In the genomic region with DNA sequence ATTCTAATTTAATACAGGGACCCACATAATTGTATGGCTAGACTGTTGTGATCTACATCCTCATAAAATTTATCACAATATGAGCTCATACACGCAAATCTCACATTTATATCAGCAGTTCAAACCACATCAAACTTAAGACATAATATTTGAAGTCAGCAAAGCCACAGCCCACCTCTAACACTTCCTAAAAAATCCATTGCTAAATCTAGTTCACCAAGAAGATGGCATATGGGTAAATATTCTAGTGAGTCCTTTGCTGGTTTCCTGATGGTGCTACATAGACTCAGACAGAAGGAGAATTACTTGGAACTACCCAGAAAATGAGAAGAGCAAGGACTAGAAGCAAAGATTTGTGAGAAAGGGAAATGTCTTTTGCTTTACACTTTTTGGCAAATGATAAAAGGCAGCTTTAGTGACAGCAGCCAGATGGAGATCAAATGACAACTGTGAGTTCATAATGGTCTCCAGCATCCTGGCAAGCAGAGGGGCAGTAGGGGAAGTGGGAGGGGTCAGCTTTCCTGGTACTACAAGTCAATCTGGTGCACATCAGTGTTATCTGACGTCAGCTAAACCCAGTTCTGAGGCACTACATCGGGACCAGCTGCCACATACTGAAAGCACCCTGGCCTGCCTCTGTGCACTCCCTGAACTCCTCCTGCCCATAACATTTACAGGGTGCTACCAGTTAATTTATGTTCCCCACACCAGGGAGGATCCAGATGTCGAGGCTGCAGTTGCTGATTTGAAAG, we compare ENCODE assay signal across 8 cellular contexts. TPM values are rescaled to one million over a fixed set of nuclear protein-coding genes. Genes with fewer than 3 reads are reported as not detected.
DNase-seq lines count a peak whose midpoint lies in the region; ATAC-seq and TF ChIP-seq lines count a peak whose summit lies in the region.

No MANE protein-coding gene starts in this region.

- peak; percentile 56 for ATAC-seq in esophagus mucosa
- no peak for ATAC-seq in GM18517 (IDR thresholded peaks at IDR 0.05; ENCODE audit: unreplicated experiment)

- peak overlapping the region; percentile 57 for H3K27ac ChIP-seq in VCaP

- H3K9me3 Mint-ChIP-seq in progenitor cell of endocrine pancreas (ENCODE audit: low read depth), result no peaks in the 10 kb centered on the region

- TF ChIP-seq CTCF in VCaP (conservative IDR thresholded peaks at IDR 0.05), result no peak
- TF ChIP-seq CTCF in progenitor cell of endocrine pancreas (IDR thresholded peaks at IDR 0.05; ENCODE audit: unreplicated experiment), result no peak

- peaks cover 17% of the 10 kb centered on the region for H3K4me1 Mint-ChIP-seq in progenitor cell of endocrine pancreas (ENCODE audit: low read depth)

- peaks cover 8% of the 10 kb centered on the region for H3K27me3 Mint-ChIP-seq in progenitor cell of endocrine pancreas

- no peak overlapping the region for H3K4me3 Mint-ChIP-seq in progenitor cell of endocrine pancreas (ENCODE audit: low read depth)

- no peaks in the 10 kb centered on the region for H3K36me3 Mint-ChIP-seq in progenitor cell of endocrine pancreas (ENCODE audit: insufficient read depth)

- DNase-seq in Daoy (ENCODE audit: low read depth) (peak; percentile 77), NCI-H1105 treated with DMSO at 0.1 percent for 48 hours (lab: John Stamatoyannopoulos, UW) (peak; percentile 74), retina (peak; percentile 36), midbrain (lab: John Stamatoyannopoulos, UW) (no peak), progenitor cell of endocrine pancreas (ENCODE audit: low spot score, unreplicated experiment) (no peak)

- H3K27ac Mint-ChIP-seq in progenitor cell of endocrine pancreas, result no peak overlapping the region

RNA-seq across cellular contexts. Expression of gene GADD45A, which starts 10.6 kb away (rescaled TPM):
- 81.7 and 82.6 TPM in 2 replicates for total RNA-seq in Daoy (2014; rRNA removed; shearing (Covaris generic))
- total RNA-seq in esophagus mucosa, result 34.5 TPM
- 47.7 and 56.2 TPM in 2 replicates for total RNA-seq in progenitor cell of endocrine pancreas

Comparison
In these comparisons a context has a peak if more than half of its experiments do, and no peak if none do; other contexts are left out.
1. DNase-seq: peak in Daoy (single experiment), NCI-H1105 treated with DMSO at 0.1 percent for 48 hours (single experiment) and retina (single experiment); none in midbrain (single experiment) and progenitor cell of endocrine pancreas (single experiment).